24 cellular contexts compared by ENCODE assay signal in genomic region chr17:19630651-19631050, GRCh38. TPM values are rescaled to one million over a fixed set of nuclear protein-coding genes. Genes with fewer than 3 reads are reported as not detected.
DNase-seq lines count a peak whose midpoint lies in the region; ATAC-seq and TF ChIP-seq lines count a peak whose summit lies in the region.
"Had no signal": no experiment of that assay in that cellular context is flagged by ENCODE, and none has a peak within 500 bp of the region (broad histone marks: within the 10 kb centered on the region; RNA-seq: fewer than 3 reads in every experiment).

No MANE protein-coding gene starts in this region.

- peaks cover 21% of the 10 kb centered on the region for H3K27me3 Mint-ChIP-seq in activated T-cell treated with anti-CD3 and anti-CD28 coated beads, Interleukin-2, amount 50 U/mL, for 72 hours (ENCODE audit: low read depth)

- H3K4me3 Mint-ChIP-seq in activated T-cell treated with anti-CD3 and anti-CD28 coated beads, Interleukin-2, amount 50 U/mL, for 72 hours = no peak overlapping the region
- H3K4me3 Mint-ChIP-seq: CD4-positive, alpha-beta T cell; T-helper 1 cell treated with Interleukin-12 subunit alpha and Interleukin-12 subunit beta and Interleukin-4 antibody, amounts not matched to agents 30 μg/mL and 1 μg/mL, for 36 hours had no signal

- no peaks in the 10 kb centered on the region for H3K9me3 Mint-ChIP-seq in activated T-cell treated with anti-CD3 and anti-CD28 coated beads, Interleukin-2, amount 50 U/mL, for 72 hours
- H3K9me3 Mint-ChIP-seq: CD4-positive, alpha-beta T cell; T-helper 1 cell treated with Interleukin-12 subunit alpha and Interleukin-12 subunit beta and Interleukin-4 antibody, amounts not matched to agents 30 μg/mL and 1 μg/mL, for 36 hours had no signal

- no peaks in the 10 kb centered on the region for H3K79me2 ChIP-seq in ACC112 (ENCODE audit: control insufficient read depth, insufficient read depth, low read length, unreplicated experiment)

- CTCF ChIA-PET in A673 (lab: Charles Lee) = no interaction called here

- H2AFZ ChIP-seq in ACC112 (ENCODE audit: low read length, unreplicated experiment) = no peak overlapping the region

- BruUV-seq in A673 (replicated peaks; lab: Mats Ljungman, UMichigan) = no TSS peak

- H3K27me3 ChIP-seq in ACC112 (ENCODE audit: insufficient read depth, low read length) = no peaks in the 10 kb centered on the region
- no peaks in the 10 kb centered on the region for H3K27me3 ChIP-seq in RWPE2 (ENCODE audit: insufficient read depth, poor library complexity, severe bottlenecking)
- no peaks in the 10 kb centered on the region for H3K27me3 ChIP-seq in skeletal muscle satellite cell (ENCODE audit: control insufficient read depth, insufficient read depth, low read length)
- no peaks in the 10 kb centered on the region for H3K27me3 ChIP-seq in A673 (replicated peaks; ENCODE audit: insufficient read depth, low read depth, low read length, poor library complexity)
- H3K27me3 ChIP-seq: BLaER1 treated with 17β-estradiol and CSF1 and Interleukin-3, amounts not matched to agents 10 nM and 100 nM; MG63 had no signal

- H3K4me3 ChIP-seq in ACC112 (ENCODE audit: low read depth, low read length) = no peak overlapping the region
- H3K4me3 ChIP-seq in RWPE2 (ENCODE audit: severe bottlenecking) = no peak overlapping the region
- no peak overlapping the region for H3K4me3 ChIP-seq in skeletal muscle satellite cell (ENCODE audit: low read length)
- no peak overlapping the region for H3K4me3 ChIP-seq in A673 (ENCODE audit: low read depth, low read length, poor library complexity, severe bottlenecking)
- H3K4me3 ChIP-seq: BLaER1 treated with 17β-estradiol and CSF1 and Interleukin-3, amounts not matched to agents 10 nM and 100 nM; MG63 had no signal

- H3K4me1 ChIP-seq in ACC112 (ENCODE audit: control insufficient read depth, insufficient read depth, low read length, unreplicated experiment) = peaks cover 13% of the 10 kb centered on the region
- no peaks in the 10 kb centered on the region for H3K4me1 ChIP-seq in RWPE2 (ENCODE audit: insufficient read depth, poor library complexity, severe bottlenecking)
- H3K4me1 ChIP-seq in skeletal muscle satellite cell (ENCODE audit: control insufficient read depth, insufficient read depth, low read length) = peaks cover 21% of the 10 kb centered on the region
- no peaks in the 10 kb centered on the region for H3K4me1 ChIP-seq in A673 (ENCODE audit: insufficient read depth, low read length, poor library complexity, severe bottlenecking)
- H3K4me1 ChIP-seq: BLaER1 treated with 17β-estradiol and CSF1 and Interleukin-3, amounts not matched to agents 10 nM and 100 nM had no signal

- H3K4me1 Mint-ChIP-seq in activated T-cell treated with anti-CD3 and anti-CD28 coated beads, Interleukin-2, amount 50 U/mL, for 72 hours (ENCODE audit: low read depth) = no peaks in the 10 kb centered on the region

- H3K27ac ChIP-seq in ACC112 (ENCODE audit: low read depth, low read length) (peak overlapping the region; percentile 27; the same call in 1 of the 2 replicates), RWPE2 (ENCODE audit: poor library complexity, severe bottlenecking) (no peak overlapping the region), A673 (ENCODE audit: low read depth, low read length, poor library complexity, severe bottlenecking) (no peak overlapping the region)
- H3K27ac ChIP-seq: BLaER1 treated with 17β-estradiol and CSF1 and Interleukin-3, amounts not matched to agents 10 nM and 100 nM; HL-60 had no signal

- POLR2A ChIA-PET in A673 (lab: Charles Lee; ENCODE audit: low non-redundant PET) = no interaction called here

- H3K36me3 ChIP-seq in ACC112 (ENCODE audit: insufficient read depth, low read length) (no peaks in the 10 kb centered on the region), RWPE2 (ENCODE audit: low read depth) (no peaks in the 10 kb centered on the region), skeletal muscle satellite cell (ENCODE audit: insufficient read depth, low read length) (no peaks in the 10 kb centered on the region), A673 (ENCODE audit: insufficient read depth, low read length, poor library complexity, severe bottlenecking) (no peaks in the 10 kb centered on the region)
- H3K36me3 ChIP-seq: BLaER1 treated with 17β-estradiol and CSF1 and Interleukin-3, amounts not matched to agents 10 nM and 100 nM; MG63 had no signal

- intact Hi-C loops in A673 (cut with micrococcal nuclease; ENCODE audit: unreplicated experiment) = no loop called here

- DNase-seq in HS-27A (ENCODE audit: low read depth) (peak; percentile 4), RWPE2 (ENCODE audit: low spot score) (no peak), A673 (ENCODE audit: low spot score) (no peak)
- DNase-seq in activated CD8-positive, alpha-beta memory T cell treated with anti-CD3 and anti-CD28 coated beads for 24 hours = no peak
- no peak for DNase-seq in activated T-cell treated with anti-CD3 and anti-CD28 coated beads, Interleukin-2, amount 50 U/mL, for 72 hours
- DNase-seq: AML-193; CD4-positive, alpha-beta T cell; DMS53; GDM1; Karpas-422; MG63; NCI-H1105 treated with DMSO at 0.1 percent for 48 hours; NCI-H146; NCI-H1930; NCI-H2107; NCI-H524; NCI-H748 treated with DMSO at 0.1 percent for 48 hours; Right ventricle myocardium superior had no signal

- H3K27ac Mint-ChIP-seq in activated T-cell treated with anti-CD3 and anti-CD28 coated beads, Interleukin-2, amount 50 U/mL, for 72 hours = no peak overlapping the region
- H3K27ac Mint-ChIP-seq: CD4-positive, alpha-beta T cell; T-helper 1 cell treated with Interleukin-12 subunit alpha and Interleukin-12 subunit beta and Interleukin-4 antibody, amounts not matched to agents 30 μg/mL and 1 μg/mL, for 36 hours had no signal

- peak overlapping the region; percentile 40 for H3K4me2 ChIP-seq in skeletal muscle satellite cell (ENCODE audit: low read length)
- H3K4me2 ChIP-seq: BLaER1 treated with 17β-estradiol and CSF1 and Interleukin-3, amounts not matched to agents 10 nM and 100 nM had no signal

- no peak overlapping the region for H3K9ac ChIP-seq in skeletal muscle satellite cell (ENCODE audit: low read depth, low read length)
- H3K9ac ChIP-seq: BLaER1 treated with 17β-estradiol and CSF1 and Interleukin-3, amounts not matched to agents 10 nM and 100 nM had no signal

- TF ChIP-seq CTCF in RWPE2 (IDR thresholded peaks at IDR 0.05; ENCODE audit: poor library complexity, severe bottlenecking) (no peak), A673 (conservative IDR thresholded peaks at IDR 0.05; ENCODE audit: low read depth, low read length) (no peak)

- no peaks in the 10 kb centered on the region for H3K36me3 Mint-ChIP-seq in activated T-cell treated with anti-CD3 and anti-CD28 coated beads, Interleukin-2, amount 50 U/mL, for 72 hours (ENCODE audit: insufficient read depth in 2 of 2)

- H3K9me3 ChIP-seq in RWPE2 (ENCODE audit: severe bottlenecking) (no peaks in the 10 kb centered on the region), skeletal muscle satellite cell (replicated peaks; ENCODE audit: low read length) (no peaks in the 10 kb centered on the region), A673 (ENCODE audit: low read depth, low read length, poor library complexity, severe bottlenecking) (no peaks in the 10 kb centered on the region)
- H3K9me3 ChIP-seq: MG63 had no signal

- peak; percentile 52; the same call in 2 of the 3 replicates for ATAC-seq in RWPE2 (ENCODE audit: low read depth)
- ATAC-seq in activated T-cell treated with anti-CD3 and anti-CD28 coated beads, Interleukin-2, amount 50 U/mL, for 72 hours (replicated peaks in 1 of 2) = no peak
- ATAC-seq: HepG2 had no signal

RNA-seq across cellular contexts. Expression of gene ALDH3A2, which starts 17.9 kb away (rescaled TPM):
- total RNA-seq in skeletal muscle satellite cell (2012; rRNA removed) = 78.2 and 107 TPM in 2 replicates
- 97.0 and 97.3 TPM in 2 replicates for total RNA-seq in A673 (2021)
- 10 to 100 TPM; 19.7 to 25.1 TPM for total RNA-seq in activated T-cell treated with anti-CD3 and anti-CD28 coated beads, Interleukin-2, amount 50 U/mL, for 72 hours
